Comparison of ENCODE assay signal across 27 cellular contexts in genomic region chr1:181163662-181164061, GRCh38.
"Had no signal": no experiment of that assay in that cellular context is flagged by ENCODE, and none has a peak within 500 bp of the region (broad histone marks: within the 10 kb centered on the region; RNA-seq: fewer than 3 reads in every experiment).

No MANE protein-coding gene starts in this region.

- ATAC-seq: effector memory CD8-positive, alpha-beta T cell; esophagus mucosa; foreskin keratinocyte; gastrocnemius medialis; gastroesophageal sphincter; heart left ventricle; heart right ventricle had no signal

- DNase-seq: colonic mucosa; cortex of kidney; dermis blood vessel endothelial cell; dorsolateral prefrontal cortex; effector CD4-positive, alpha-beta T cell; effector CD8-positive, alpha-beta T cell; effector memory CD8-positive, alpha-beta T cell; endodermal cell; erythroblast; esophagus squamous epithelium; foreskin fibroblast; foreskin keratinocyte; foreskin melanocyte; gastrocnemius medialis; glutamatergic neuron; head of caudate nucleus; heart left ventricle; heart right ventricle had no signal

- H3K36me3 ChIP-seq: colonic mucosa, esophagus muscularis mucosa, esophagus squamous epithelium, gastrocnemius medialis, gastroesophageal sphincter, heart left ventricle, heart right ventricle had no signal

- H3K9me3 ChIP-seq: colonic mucosa had no signal

- H3K27me3 ChIP-seq: colonic mucosa, dorsolateral prefrontal cortex, esophagus muscularis mucosa, esophagus squamous epithelium, foreskin keratinocyte, gastrocnemius medialis, gastroesophageal sphincter, heart left ventricle, heart right ventricle had no signal

- FAIRE-seq: colon, endometrium, endothelial cell of umbilical vein, frontal cortex had no signal

- H3K27ac ChIP-seq: colonic mucosa, coronary artery, dorsolateral prefrontal cortex, epithelial cell of prostate, esophagus muscularis mucosa, esophagus squamous epithelium, foreskin keratinocyte, gastrocnemius medialis, gastroesophageal sphincter, heart left ventricle, heart right ventricle had no signal

- H3K4me3 ChIP-seq: colonic mucosa, coronary artery, dorsolateral prefrontal cortex, esophagus muscularis mucosa, esophagus squamous epithelium, gastrocnemius medialis, gastroesophageal sphincter, heart left ventricle, heart right ventricle had no signal
